In genomic region chr11:107973641-107974040, GRCh38 we compare ENCODE assay signal across 26 cellular contexts. TPM values are rescaled to one million over a fixed set of nuclear protein-coding genes. Genes with fewer than 3 reads are reported as not detected.
"Had no signal": no experiment of that assay in that cellular context is flagged by ENCODE, and none has a peak within 500 bp of the region (broad histone marks: within the 10 kb centered on the region; RNA-seq: fewer than 3 reads in every experiment).

No MANE protein-coding gene starts in this region.

- FAIRE-seq: small intestine had no signal

- H2AFZ ChIP-seq: parathyroid adenoma had no signal

- DNase-seq: naive B cell; naive thymus-derived CD8-positive, alpha-beta T cell; nephron progenitor cell; occipital lobe; ovary; posterior cingulate gyrus; psoas muscle; right cardiac atrium; small intestine; stimulated activated CD4-positive, alpha-beta T cell treated with anti-CD3 and anti-CD28 coated beads, Interleukin-15, amount 100 ng/mL, for 24 hours; stimulated activated CD4-positive, alpha-beta T cell treated with anti-CD3 and anti-CD28 coated beads, Interleukin-2, amount 100 ng/mL, for 24 hours; stimulated activated CD4-positive, alpha-beta T cell treated with anti-CD3 and anti-CD28 coated beads, Interleukin-2, amount 100 ng/mL, for 48 hours; stimulated activated CD4-positive, alpha-beta T cell treated with anti-CD3 and anti-CD28 coated beads, Interleukin-4, amount 100 ng/mL, for 24 hours; stimulated activated naive B cell treated with anti-CD40 and anti-IgM and Interleukin-4, amounts not matched to agents 10 μg/mL and 1 μg/mL and 100 μg/mL, for 72 hours; stimulated activated naive CD4-positive, alpha-beta T cell treated with Interleukin-2 at 50 U/mL for 16 hours; stomach; thyroid gland; transverse colon; upper lobe of right lung; uterus had no signal

- H3K4me3 ChIP-seq: ovary, psoas muscle, stomach, thoracic aorta, thyroid gland, transverse colon, upper lobe of right lung, uterus had no signal

- H3K36me3 ChIP-seq: ovary, stomach, thoracic aorta, thyroid gland, transverse colon, upper lobe of right lung, uterus had no signal

- H3K4me1 ChIP-seq: parathyroid adenoma, psoas muscle, stomach, thyroid gland, transverse colon, upper lobe of right lung, uterus had no signal

- H3K27me3 ChIP-seq: ovary, stomach, thyroid gland, transverse colon, upper lobe of right lung, uterus had no signal

- H3K9ac ChIP-seq: parathyroid adenoma had no signal

- ATAC-seq: naive thymus-derived CD8-positive, alpha-beta T cell; natural killer cell treated with Interleukin-12 subunit alpha and Interleukin-12 subunit beta and Interleukin-15 and Interleukin-18, amount 100 ng/mL, for 72 hours; right cardiac atrium; sciatic nerve; stimulated activated effector memory CD8-positive, alpha-beta T cell treated with anti-CD3 and anti-CD28 coated beads, Interleukin-12 subunit alpha, Interleukin-12 subunit beta, amount 100 ng/mL, for 72 hours; stimulated activated naive B cell treated with anti-CD40 and anti-IgM and Interleukin-4, amounts not matched to agents 10 μg/mL and 1 μg/mL and 100 μg/mL, for 72 hours; upper lobe of right lung had no signal

- H3K27ac ChIP-seq: ovary, parathyroid adenoma, psoas muscle, stomach, thoracic aorta, thyroid gland, transverse colon, upper lobe of right lung, uterus had no signal

- H3K9me3 ChIP-seq: ovary, psoas muscle, stomach, thoracic aorta, thyroid gland, transverse colon, upper lobe of right lung, uterus had no signal

- H3K79me2 ChIP-seq: parathyroid adenoma had no signal

RNA-seq across cellular contexts. Expression of gene RAB39A, which starts 45.4 kb away (rescaled TPM):
- total RNA-seq: osteoblast had no signal
- polyA plus RNA-seq: naive thymus-derived CD8-positive, alpha-beta T cell; right cardiac atrium had no signal
